1 cellular context compared by ENCODE assay signal in genomic region chr16:69311533-69312388, GRCh38.
TF ChIP-seq lines count a peak whose summit lies in the region.

No MANE protein-coding gene starts in this region.

TF ChIP-seq in K562, 482 proteins besides CTCF, POLR2A, EP300 and RAD21 (continues in another document):
- TF ChIP-seq, protein P1, sequence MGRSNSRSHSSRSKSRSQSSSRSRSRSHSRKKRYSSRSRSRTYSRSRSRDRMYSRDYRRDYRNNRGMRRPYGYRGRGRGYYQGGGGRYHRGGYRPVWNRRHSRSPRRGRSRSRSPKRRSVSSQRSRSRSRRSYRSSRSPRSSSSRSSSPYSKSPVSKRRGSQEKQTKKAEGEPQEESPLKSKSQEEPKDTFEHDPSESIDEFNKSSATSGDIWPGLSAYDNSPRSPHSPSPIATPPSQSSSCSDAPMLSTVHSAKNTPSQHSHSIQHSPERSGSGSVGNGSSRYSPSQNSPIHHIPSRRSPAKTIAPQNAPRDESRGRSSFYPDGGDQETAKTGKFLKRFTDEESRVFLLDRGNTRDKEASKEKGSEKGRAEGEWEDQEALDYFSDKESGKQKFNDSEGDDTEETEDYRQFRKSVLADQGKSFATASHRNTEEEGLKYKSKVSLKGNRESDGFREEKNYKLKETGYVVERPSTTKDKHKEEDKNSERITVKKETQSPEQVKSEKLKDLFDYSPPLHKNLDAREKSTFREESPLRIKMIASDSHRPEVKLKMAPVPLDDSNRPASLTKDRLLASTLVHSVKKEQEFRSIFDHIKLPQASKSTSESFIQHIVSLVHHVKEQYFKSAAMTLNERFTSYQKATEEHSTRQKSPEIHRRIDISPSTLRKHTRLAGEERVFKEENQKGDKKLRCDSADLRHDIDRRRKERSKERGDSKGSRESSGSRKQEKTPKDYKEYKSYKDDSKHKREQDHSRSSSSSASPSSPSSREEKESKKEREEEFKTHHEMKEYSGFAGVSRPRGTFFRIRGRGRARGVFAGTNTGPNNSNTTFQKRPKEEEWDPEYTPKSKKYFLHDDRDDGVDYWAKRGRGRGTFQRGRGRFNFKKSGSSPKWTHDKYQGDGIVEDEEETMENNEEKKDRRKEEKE (IDR thresholded peaks at IDR 0.05; ENCODE audit: borderline replicate concordance in 1 of 2, control insufficient read depth in 1 of 2, low read depth in 2 of 2, low read length in 1 of 2) = 0 out of 4 replicates have a peak, but pooled peaks of 1 of the 2 experiments have one; percentile 14
- TF ChIP-seq CUX1 (CRISPR knock-in tag; IDR thresholded peaks at IDR 0.05) (no peak), MED1 (CRISPR knock-in tag; IDR thresholded peaks at IDR 0.05; ENCODE audit: borderline replicate concordance) (0 out of 2 replicates have a peak, but pooled peaks have one; percentile 32), TAF15 (IDR thresholded peaks at IDR 0.05; ENCODE audit: low read depth, low read length) (no peak), ZNF133 (CRISPR knock-in tag; IDR thresholded peaks at IDR 0.05) (no peak), RBM25 (IDR thresholded peaks at IDR 0.05; ENCODE audit: low read depth, low read length, severe bottlenecking) (peak; percentile 66), ZNF445 (CRISPR knock-in tag; IDR thresholded peaks at IDR 0.05; ENCODE audit: low read depth) (no peak), CBX3 (IDR thresholded peaks at IDR 0.05; ENCODE audit: borderline replicate concordance in 1 of 2, low read length in 2 of 2) (peak in 1 of 2 experiments; percentile 51; a peak in 1 of 3 replicates), KDM1A (IDR thresholded peaks at IDR 0.05) (peak; percentile 56 to 60; a peak in 3 of 4 replicates), POLR2G (IDR thresholded peaks at IDR 0.05; ENCODE audit: low read depth, low read length) (peak; percentile 76), ZFX (CRISPR knock-in tag; IDR thresholded peaks at IDR 0.05) (peak; percentile 63; the same call in 1 of the 2 replicates), NCOA2 (IDR thresholded peaks at IDR 0.05; ENCODE audit: partially characterized antibody in 2 of 2) (no peak), GABPA (tag; conservative IDR thresholded peaks at IDR 0.05; ENCODE audit: low read depth) (peak; percentile 62; the same call in 1 of the 2 replicates), ZNF24 (IDR thresholded peaks at IDR 0.05) (peak; percentile 82), KDM5B (IDR thresholded peaks at IDR 0.05; ENCODE audit: insufficient replicate concordance, low read depth, low read length) (peak; percentile 13), ZKSCAN1 (IDR thresholded peaks at IDR 0.05; ENCODE audit: low read depth, low read length) (peak; percentile 92), HMGXB4 (CRISPR knock-in tag; IDR thresholded peaks at IDR 0.05) (peak; percentile 68; the same call in 1 of the 2 replicates), SMC3 (conservative IDR thresholded peaks at IDR 0.05; ENCODE audit: insufficient read depth, low read depth, low read length) (no peak), NBN (IDR thresholded peaks at IDR 0.05; ENCODE audit: low read depth) (no peak)
- TF ChIP-seq, protein P2, sequence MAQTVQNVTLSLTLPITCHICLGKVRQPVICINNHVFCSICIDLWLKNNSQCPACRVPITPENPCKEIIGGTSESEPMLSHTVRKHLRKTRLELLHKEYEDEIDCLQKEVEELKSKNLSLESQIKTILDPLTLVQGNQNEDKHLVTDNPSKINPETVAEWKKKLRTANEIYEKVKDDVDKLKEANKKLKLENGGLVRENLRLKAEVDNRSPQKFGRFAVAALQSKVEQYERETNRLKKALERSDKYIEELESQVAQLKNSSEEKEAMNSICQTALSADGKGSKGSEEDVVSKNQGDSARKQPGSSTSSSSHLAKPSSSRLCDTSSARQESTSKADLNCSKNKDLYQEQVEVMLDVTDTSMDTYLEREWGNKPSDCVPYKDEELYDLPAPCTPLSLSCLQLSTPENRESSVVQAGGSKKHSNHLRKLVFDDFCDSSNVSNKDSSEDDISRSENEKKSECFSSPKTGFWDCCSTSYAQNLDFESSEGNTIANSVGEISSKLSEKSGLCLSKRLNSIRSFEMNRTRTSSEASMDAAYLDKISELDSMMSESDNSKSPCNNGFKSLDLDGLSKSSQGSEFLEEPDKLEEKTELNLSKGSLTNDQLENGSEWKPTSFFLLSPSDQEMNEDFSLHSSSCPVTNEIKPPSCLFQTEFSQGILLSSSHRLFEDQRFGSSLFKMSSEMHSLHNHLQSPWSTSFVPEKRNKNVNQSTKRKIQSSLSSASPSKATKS (CRISPR knock-in tag; IDR thresholded peaks at IDR 0.05) = no peak
- TF ChIP-seq, protein P3, sequence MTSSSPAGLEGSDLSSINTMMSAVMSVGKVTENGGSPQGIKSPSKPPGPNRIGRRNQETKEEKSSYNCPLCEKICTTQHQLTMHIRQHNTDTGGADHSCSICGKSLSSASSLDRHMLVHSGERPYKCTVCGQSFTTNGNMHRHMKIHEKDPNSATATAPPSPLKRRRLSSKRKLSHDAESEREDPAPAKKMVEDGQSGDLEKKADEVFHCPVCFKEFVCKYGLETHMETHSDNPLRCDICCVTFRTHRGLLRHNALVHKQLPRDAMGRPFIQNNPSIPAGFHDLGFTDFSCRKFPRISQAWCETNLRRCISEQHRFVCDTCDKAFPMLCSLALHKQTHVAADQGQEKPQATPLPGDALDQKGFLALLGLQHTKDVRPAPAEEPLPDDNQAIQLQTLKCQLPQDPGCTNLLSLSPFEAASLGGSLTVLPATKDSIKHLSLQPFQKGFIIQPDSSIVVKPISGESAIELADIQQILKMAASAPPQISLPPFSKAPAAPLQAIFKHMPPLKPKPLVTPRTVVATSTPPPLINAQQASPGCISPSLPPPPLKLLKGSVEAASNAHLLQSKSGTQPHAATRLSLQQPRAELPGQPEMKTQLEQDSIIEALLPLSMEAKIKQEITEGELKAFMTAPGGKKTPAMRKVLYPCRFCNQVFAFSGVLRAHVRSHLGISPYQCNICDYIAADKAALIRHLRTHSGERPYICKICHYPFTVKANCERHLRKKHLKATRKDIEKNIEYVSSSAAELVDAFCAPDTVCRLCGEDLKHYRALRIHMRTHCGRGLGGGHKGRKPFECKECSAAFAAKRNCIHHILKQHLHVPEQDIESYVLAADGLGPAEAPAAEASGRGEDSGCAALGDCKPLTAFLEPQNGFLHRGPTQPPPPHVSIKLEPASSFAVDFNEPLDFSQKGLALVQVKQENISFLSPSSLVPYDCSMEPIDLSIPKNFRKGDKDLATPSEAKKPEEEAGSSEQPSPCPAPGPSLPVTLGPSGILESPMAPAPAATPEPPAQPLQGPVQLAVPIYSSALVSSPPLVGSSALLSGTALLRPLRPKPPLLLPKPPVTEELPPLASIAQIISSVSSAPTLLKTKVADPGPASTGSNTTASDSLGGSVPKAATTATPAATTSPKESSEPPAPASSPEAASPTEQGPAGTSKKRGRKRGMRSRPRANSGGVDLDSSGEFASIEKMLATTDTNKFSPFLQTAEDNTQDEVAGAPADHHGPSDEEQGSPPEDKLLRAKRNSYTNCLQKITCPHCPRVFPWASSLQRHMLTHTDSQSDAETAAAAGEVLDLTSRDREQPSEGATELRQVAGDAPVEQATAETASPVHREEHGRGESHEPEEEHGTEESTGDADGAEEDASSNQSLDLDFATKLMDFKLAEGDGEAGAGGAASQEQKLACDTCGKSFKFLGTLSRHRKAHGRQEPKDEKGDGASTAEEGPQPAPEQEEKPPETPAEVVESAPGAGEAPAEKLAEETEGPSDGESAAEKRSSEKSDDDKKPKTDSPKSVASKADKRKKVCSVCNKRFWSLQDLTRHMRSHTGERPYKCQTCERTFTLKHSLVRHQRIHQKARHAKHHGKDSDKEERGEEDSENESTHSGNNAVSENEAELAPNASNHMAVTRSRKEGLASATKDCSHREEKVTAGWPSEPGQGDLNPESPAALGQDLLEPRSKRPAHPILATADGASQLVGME (CRISPR knock-in tag; IDR thresholded peaks at IDR 0.05) = 0 out of 2 replicates have a peak, but pooled peaks have one; percentile 35
- TF ChIP-seq, protein P4, sequence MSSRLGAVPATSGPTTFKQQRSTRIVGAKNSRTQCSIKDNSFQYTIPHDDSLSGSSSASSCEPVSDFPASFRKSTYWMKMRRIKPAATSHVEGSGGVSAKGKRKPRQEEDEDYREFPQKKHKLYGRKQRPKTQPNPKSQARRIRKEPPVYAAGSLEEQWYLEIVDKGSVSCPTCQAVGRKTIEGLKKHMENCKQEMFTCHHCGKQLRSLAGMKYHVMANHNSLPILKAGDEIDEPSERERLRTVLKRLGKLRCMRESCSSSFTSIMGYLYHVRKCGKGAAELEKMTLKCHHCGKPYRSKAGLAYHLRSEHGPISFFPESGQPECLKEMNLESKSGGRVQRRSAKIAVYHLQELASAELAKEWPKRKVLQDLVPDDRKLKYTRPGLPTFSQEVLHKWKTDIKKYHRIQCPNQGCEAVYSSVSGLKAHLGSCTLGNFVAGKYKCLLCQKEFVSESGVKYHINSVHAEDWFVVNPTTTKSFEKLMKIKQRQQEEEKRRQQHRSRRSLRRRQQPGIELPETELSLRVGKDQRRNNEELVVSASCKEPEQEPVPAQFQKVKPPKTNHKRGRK (tag; IDR thresholded peaks at IDR 0.05) = no peak
- TF ChIP-seq, protein P5, sequence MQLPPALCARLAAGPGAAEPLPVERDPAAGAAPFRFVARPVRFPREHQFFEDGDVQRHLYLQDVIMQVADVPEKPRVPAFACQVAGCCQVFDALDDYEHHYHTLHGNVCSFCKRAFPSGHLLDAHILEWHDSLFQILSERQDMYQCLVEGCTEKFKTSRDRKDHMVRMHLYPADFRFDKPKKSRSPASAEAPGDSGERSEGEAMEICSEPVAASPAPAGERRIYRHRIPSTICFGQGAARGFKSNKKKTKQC (CRISPR knock-in tag; IDR thresholded peaks at IDR 0.05) = peak; percentile 48; the same call in 1 of the 2 replicates
- TF ChIP-seq, protein P6, sequence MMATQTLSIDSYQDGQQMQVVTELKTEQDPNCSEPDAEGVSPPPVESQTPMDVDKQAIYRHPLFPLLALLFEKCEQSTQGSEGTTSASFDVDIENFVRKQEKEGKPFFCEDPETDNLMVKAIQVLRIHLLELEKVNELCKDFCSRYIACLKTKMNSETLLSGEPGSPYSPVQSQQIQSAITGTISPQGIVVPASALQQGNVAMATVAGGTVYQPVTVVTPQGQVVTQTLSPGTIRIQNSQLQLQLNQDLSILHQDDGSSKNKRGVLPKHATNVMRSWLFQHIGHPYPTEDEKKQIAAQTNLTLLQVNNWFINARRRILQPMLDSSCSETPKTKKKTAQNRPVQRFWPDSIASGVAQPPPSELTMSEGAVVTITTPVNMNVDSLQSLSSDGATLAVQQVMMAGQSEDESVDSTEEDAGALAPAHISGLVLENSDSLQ (IDR thresholded peaks at IDR 0.05) = peak; percentile 57
- TF ChIP-seq, protein P7, sequence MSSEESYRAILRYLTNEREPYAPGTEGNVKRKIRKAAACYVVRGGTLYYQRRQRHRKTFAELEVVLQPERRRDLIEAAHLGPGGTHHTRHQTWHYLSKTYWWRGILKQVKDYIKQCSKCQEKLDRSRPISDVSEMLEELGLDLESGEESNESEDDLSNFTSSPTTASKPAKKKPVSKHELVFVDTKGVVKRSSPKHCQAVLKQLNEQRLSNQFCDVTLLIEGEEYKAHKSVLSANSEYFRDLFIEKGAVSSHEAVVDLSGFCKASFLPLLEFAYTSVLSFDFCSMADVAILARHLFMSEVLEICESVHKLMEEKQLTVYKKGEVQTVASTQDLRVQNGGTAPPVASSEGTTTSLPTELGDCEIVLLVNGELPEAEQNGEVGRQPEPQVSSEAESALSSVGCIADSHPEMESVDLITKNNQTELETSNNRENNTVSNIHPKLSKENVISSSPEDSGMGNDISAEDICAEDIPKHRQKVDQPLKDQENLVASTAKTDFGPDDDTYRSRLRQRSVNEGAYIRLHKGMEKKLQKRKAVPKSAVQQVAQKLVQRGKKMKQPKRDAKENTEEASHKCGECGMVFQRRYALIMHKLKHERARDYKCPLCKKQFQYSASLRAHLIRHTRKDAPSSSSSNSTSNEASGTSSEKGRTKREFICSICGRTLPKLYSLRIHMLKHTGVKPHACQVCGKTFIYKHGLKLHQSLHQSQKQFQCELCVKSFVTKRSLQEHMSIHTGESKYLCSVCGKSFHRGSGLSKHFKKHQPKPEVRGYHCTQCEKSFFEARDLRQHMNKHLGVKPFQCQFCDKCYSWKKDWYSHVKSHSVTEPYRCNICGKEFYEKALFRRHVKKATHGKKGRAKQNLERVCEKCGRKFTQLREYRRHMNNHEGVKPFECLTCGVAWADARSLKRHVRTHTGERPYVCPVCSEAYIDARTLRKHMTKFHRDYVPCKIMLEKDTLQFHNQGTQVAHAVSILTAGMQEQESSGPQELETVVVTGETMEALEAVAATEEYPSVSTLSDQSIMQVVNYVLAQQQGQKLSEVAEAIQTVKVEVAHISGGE (CRISPR knock-in tag; IDR thresholded peaks at IDR 0.05) = peak in 1 of 3 experiments; percentile 59; a peak in 2 of 6 replicates
